In the genomic region with DNA sequence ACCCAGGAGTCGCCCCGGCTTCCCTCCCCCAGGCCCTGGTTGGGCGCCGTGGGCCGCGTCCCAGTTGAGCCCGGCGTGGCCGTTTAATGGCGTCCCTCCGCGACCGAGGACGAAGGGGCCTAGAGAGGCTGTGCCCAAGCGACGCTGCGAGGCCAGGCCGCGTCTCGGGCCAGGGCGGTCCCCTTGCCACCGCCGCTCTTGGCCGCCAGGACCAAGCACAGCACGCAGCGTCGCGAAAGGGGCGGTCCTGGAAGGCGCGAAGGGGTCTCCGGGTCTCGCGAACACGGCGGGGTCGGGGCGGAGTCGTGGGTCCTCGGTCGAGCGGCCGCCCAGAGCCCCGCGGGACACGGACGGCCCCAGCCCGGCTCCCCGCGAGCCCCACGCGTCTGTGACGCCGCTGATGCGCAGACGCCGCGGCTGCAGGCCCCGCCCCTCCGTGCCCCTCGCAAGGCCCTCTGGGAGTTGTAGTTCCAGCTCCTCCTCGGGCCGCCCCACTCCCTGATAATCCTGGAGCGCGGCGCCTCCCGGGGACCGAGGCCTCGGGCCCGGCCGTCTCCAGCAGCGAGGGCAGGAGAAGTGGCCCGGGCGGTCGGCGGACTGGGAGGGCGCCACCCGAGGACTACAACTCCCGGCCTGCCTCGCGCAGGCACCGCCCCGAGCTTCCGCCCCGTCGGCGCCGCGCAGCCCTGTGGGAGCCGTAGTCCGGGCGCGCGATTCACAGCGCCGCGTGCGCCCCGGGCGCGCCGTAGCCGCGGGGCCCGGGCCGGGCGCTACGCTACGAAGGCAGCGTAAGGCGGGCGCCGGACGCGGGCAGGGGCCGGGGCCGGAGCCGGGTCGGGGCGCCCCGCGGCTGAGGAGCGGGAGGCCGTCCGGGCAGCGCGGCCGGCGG, we compare ENCODE assay signal across 8 cellular contexts. TPM values are rescaled to one million over a fixed set of nuclear protein-coding genes. Genes with fewer than 3 reads are reported as not detected.
A peak's percentile ranks its signal among the peaks of the same experiment; 100 is the strongest.
DNase-seq lines count a peak whose midpoint lies in the region; ATAC-seq and TF ChIP-seq lines count a peak whose summit lies in the region.

A gene (plus strand): TSS at position 698 of the 889 bp plus-strand sequence. CDS start 19,127 bp downstream, outside the sequence.

- H3K27ac ChIP-seq in angular gyrus (ENCODE audit: low read depth, low read length) (peak within 1 kb of the TSS; percentile 96), right atrium auricular region (peak within 1 kb of the TSS; percentile 96 to 98), rectal smooth muscle tissue (ENCODE audit: low read depth, low read length) (peak within 1 kb of the TSS; percentile 98), vagina (peak within 1 kb of the TSS; percentile 98)

- TF ChIP-seq CTCF in GM13977 (IDR thresholded peaks at IDR 0.05; ENCODE audit: extremely low read depth, insufficient read depth, missing control alignments) (no peak), right atrium auricular region (IDR thresholded peaks at IDR 0.05) (peak in 1 of 2 donors; percentile 8), vagina (IDR thresholded peaks at IDR 0.05) (peak in 1 of 3 experiments; percentile 35)

- H3K9ac ChIP-seq in rectal smooth muscle tissue (ENCODE audit: low read length), result peak within 1 kb of the TSS; percentile 94

- H3K27me3 ChIP-seq in right atrium auricular region (no peaks in the 10 kb centered on the region), rectal smooth muscle tissue (ENCODE audit: control insufficient read depth, insufficient read depth, low read length) (no peaks in the 10 kb centered on the region), vagina (no peaks in the 10 kb centered on the region)

- DNase-seq in GM13977 (ENCODE audit: low spot score) (peak; percentile 95), NCI-H1694 (lab: John Stamatoyannopoulos, UW) (peak; percentile 67), T-helper 2 cell (peak; percentile 73 to 92 (median 80)), right atrium auricular region (ENCODE audit: low spot score) (peak; percentile 86), vagina (ENCODE audit: extremely low spot score in 2 of 2) (peak in 1 of 2 donors; percentile 92)

- H3K4me3 ChIP-seq in right atrium auricular region, result peak within 1 kb of the TSS; percentile 60 to 79
- H3K4me3 ChIP-seq in rectal smooth muscle tissue (ENCODE audit: low read length), result peak within 1 kb of the TSS; percentile 89
- peak within 1 kb of the TSS; percentile 82 to 96 for H3K4me3 ChIP-seq in vagina

- in situ Hi-C loops in GM13977 (cut with MboI; ENCODE audit: low pct_unique_long_range_greater_than_20kb, low sequenced_read_pairs, unreplicated experiment), result no loop called here

- ATAC-seq in HG02870 (IDR thresholded peaks at IDR 0.05; ENCODE audit: unreplicated experiment), result peak; percentile 53

- H3K4me1 ChIP-seq in right atrium auricular region, result peaks cover 0 to 46% of the 10 kb centered on the region in 2 donors
- peaks cover 17% of the 10 kb centered on the region for H3K4me1 ChIP-seq in rectal smooth muscle tissue (ENCODE audit: control insufficient read depth, insufficient read depth, low read length)
- H3K4me1 ChIP-seq in vagina, result peaks cover 63% of the 10 kb centered on the region

- H3K36me3 ChIP-seq in right atrium auricular region, result no peaks in the 10 kb centered on the region
- H3K36me3 ChIP-seq in rectal smooth muscle tissue (ENCODE audit: control insufficient read depth, insufficient read depth, low read length), result no peaks in the 10 kb centered on the region
- H3K36me3 ChIP-seq in vagina, result no peaks in the 10 kb centered on the region

- intact Hi-C loops in vagina (cut with DNase I), result no loop called here

- TF ChIP-seq POLR2A in vagina (IDR thresholded peaks at IDR 0.05), result peak in 1 of 2 donors; percentile 84

- H3K9me3 ChIP-seq in right atrium auricular region, result no peaks in the 10 kb centered on the region
- no peaks in the 10 kb centered on the region for H3K9me3 ChIP-seq in vagina

RNA-seq across cellular contexts. Expression of the gene that starts here (rescaled TPM):
- total RNA-seq in right atrium auricular region (10 to 100 TPM; 18.5 to 28.1 TPM), vagina (38.3 TPM)
